1 cellular context compared by ENCODE assay signal in the genomic region with DNA sequence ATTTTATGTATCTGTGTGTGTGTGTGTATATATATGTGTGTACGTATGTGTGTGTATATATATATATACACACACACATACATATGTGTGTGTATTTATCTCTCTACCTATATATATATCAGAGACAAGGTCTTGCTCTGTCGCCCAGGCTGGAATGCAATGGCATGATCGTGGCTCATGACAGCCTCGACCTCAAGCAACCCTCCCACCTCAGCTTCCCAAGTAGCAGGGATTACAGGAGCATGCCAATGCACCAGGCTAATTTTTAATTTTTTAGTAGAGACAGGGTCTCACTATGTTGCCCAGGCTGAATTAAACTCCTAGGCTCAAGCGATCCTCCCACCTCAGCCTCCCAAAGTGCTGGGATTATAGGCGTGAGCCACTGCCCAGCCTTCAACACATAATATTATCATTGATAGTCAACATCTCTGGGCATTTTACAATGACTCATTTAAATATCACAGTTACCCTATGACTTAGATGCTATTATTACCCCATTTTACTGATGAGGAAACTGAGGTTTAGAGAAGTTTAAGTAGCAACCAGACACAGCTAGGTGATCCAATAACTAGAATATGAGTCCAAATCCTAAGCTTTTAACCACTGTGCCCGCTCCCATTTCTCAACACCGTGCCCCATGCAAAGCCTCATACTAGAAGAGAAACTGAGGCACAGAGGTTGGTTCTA.
TF ChIP-seq lines count a peak whose summit lies in the region.

No MANE protein-coding gene starts in this region.

TF ChIP-seq in K562, 482 proteins besides CTCF, POLR2A, EP300 and RAD21:
- peak; percentile 81; the same call in 1 of the 2 replicates for TF ChIP-seq ADNP (tag; IDR thresholded peaks at IDR 0.05)
- TF ChIP-seq SIRT6 (IDR thresholded peaks at IDR 0.05; ENCODE audit: low read depth, low read length), result no peak
- peak; percentile 97 for TF ChIP-seq RBM25 (IDR thresholded peaks at IDR 0.05; ENCODE audit: low read depth, low read length, severe bottlenecking)
- TF ChIP-seq BCOR (IDR thresholded peaks at IDR 0.05), result peak; percentile 93
- TF ChIP-seq POLR2B (IDR thresholded peaks at IDR 0.05; ENCODE audit: low read depth, partially characterized antibody), result no peak
- no peak for TF ChIP-seq BRF1 (IDR thresholded peaks at IDR 0.05; ENCODE audit: borderline replicate concordance, extremely low read depth, insufficient read length)
- TF ChIP-seq ARNT (IDR thresholded peaks at IDR 0.05), result 0 out of 4 replicates have a peak, but pooled peaks of 1 of the 2 experiments have one; percentile 22
- 0 out of 2 replicates have a peak, but pooled peaks have one; percentile 26 for TF ChIP-seq ZNF584 (CRISPR knock-in tag; IDR thresholded peaks at IDR 0.05; ENCODE audit: low read depth)
- 0 out of 4 replicates have a peak, but pooled peaks of 1 of the 2 experiments have one; percentile 31 for TF ChIP-seq RCOR1 (IDR thresholded peaks at IDR 0.05; ENCODE audit: borderline replicate concordance in 1 of 2, low read depth in 2 of 2, low read length in 2 of 2)
- peak; percentile 94 for TF ChIP-seq ZNF121 (CRISPR knock-in tag; conservative IDR thresholded peaks at IDR 0.05)
- peak; percentile 56 for TF ChIP-seq HDAC2 (IDR thresholded peaks at IDR 0.05)
- TF ChIP-seq SP2 (IDR thresholded peaks at IDR 0.05; ENCODE audit: extremely low read depth, low read depth, low read length, poor library complexity, severe bottlenecking), result no peak
- no peak for TF ChIP-seq FOXM1 (IDR thresholded peaks at IDR 0.05; ENCODE audit: low read depth)
- 0 out of 2 replicates have a peak, but pooled peaks have one; percentile 22 for TF ChIP-seq FOXM1 (CRISPR knock-in tag; IDR thresholded peaks at IDR 0.05; ENCODE audit: low read depth)
- no peak for TF ChIP-seq CBX2 (IDR thresholded peaks at IDR 0.05; ENCODE audit: insufficient read depth, low read length, poor library complexity, severe bottlenecking)
- peak; percentile 58; the same call in 1 of the 2 replicates for TF ChIP-seq SMARCA5 (IDR thresholded peaks at IDR 0.05)
- TF ChIP-seq CHD4 (IDR thresholded peaks at IDR 0.05; ENCODE audit: insufficient read depth, insufficient replicate concordance, low read depth, low read length, poor library complexity, severe bottlenecking), result peak; percentile 84
- TF ChIP-seq KDM1A (IDR thresholded peaks at IDR 0.05), result peak; percentile 72
- 0 out of 2 replicates have a peak, but pooled peaks have one; percentile 45 for TF ChIP-seq CBX1 (IDR thresholded peaks at IDR 0.05; ENCODE audit: low read depth)
